In genomic region chr3:8655387-8655835, GRCh38 we compare ENCODE assay signal across 29 cellular contexts. TPM values are rescaled to one million over a fixed set of nuclear protein-coding genes. Genes with fewer than 3 reads are reported as not detected.
"Had no signal": no experiment of that assay in that cellular context is flagged by ENCODE, and none has a peak within 500 bp of the region (broad histone marks: within the 10 kb centered on the region; RNA-seq: fewer than 3 reads in every experiment).

No MANE protein-coding gene starts in this region.

- H3K4me1 ChIP-seq: breast epithelium, colonic mucosa had no signal

- DNase-seq: activated CD4-positive, alpha-beta T cell treated with anti-CD3 and anti-CD28 coated beads, Interleukin-2, amount 10 ng/mL, durations not matched to agents 7 days and 5 days; activated CD4-positive, CD25-positive, alpha-beta regulatory T cell treated with anti-CD3 and anti-CD28 coated beads, Interleukin-2, amount 50 U/mL, for 72 hours; activated CD8-positive, alpha-beta T cell treated with anti-CD3 and anti-CD28 coated beads, Interleukin-2, amount 10 ng/mL, durations not matched to agents 7 days and 5 days; activated gamma-delta T cell treated with Interleukin-2 at 50 U/mL for 16 hours; anterior cingulate cortex; colonic mucosa; dorsolateral prefrontal cortex; effector memory CD8-positive, alpha-beta T cell; glutamatergic neuron; hippocampal formation; kidney glomerular epithelial cell; left lung; natural killer cell; occipital lobe; posterior cingulate gyrus; spleen; stimulated activated CD4-positive, alpha-beta T cell treated with anti-CD3 and anti-CD28 coated beads, Interleukin-4, amount 100 ng/mL, for 1 hour; stimulated activated naive CD4-positive, alpha-beta T cell treated with Interleukin-2 at 50 U/mL for 16 hours; T-cell; thyroid gland; WERI-Rb-1 had no signal

- H3K36me3 Mint-ChIP-seq: activated naive CD4-positive, alpha-beta T cell treated with anti-CD3 and anti-CD28 coated beads, Interleukin-2, amount 50 U/mL, for 24 hours; natural killer cell; T-cell had no signal

- H3K4me3 ChIP-seq: breast epithelium, colonic mucosa, dorsolateral prefrontal cortex, esophagus muscularis mucosa, left lung, lung, spleen, thyroid gland had no signal

- H3K27ac ChIP-seq: colonic mucosa, dorsolateral prefrontal cortex, esophagus muscularis mucosa, left lung, spleen, thyroid gland, WERI-Rb-1 had no signal

- H3K27me3 ChIP-seq: breast epithelium, colonic mucosa, esophagus muscularis mucosa, left lung, thyroid gland had no signal

- H3K4me1 Mint-ChIP-seq: activated CD4-positive, alpha-beta T cell treated with anti-CD3 and anti-CD28 coated beads, Interleukin-2, amount 10 ng/mL, durations not matched to agents 7 days and 5 days; activated naive CD4-positive, alpha-beta T cell treated with anti-CD3 and anti-CD28 coated beads, Interleukin-2, amount 50 U/mL, for 24 hours; central memory CD8-positive, alpha-beta T cell had no signal

- H3K9me3 Mint-ChIP-seq: activated CD4-positive, alpha-beta T cell treated with anti-CD3 and anti-CD28 coated beads, Interleukin-2, amount 10 ng/mL, durations not matched to agents 7 days and 5 days; activated naive CD4-positive, alpha-beta T cell treated with anti-CD3 and anti-CD28 coated beads, Interleukin-2, amount 50 U/mL, for 24 hours; activated T-helper 1 cell treated with anti-CD3 and anti-CD28 coated beads, Interleukin-12 subunit alpha, Interleukin-12 subunit beta, Interleukin-2, Interleukin-4 antibody, amounts not matched to agents 30 ng/mL and 10 ng/mL and 1 ng/mL, durations not matched to agents 14 hours and 24 hours and 36 hours; effector memory CD8-positive, alpha-beta T cell; natural killer cell; T-cell; T-helper 2 cell treated with Interferon-gamma antibody and Interleukin-4, amounts not matched to agents 5 μg/mL and 100 μg/mL, for 36 hours had no signal

- H3K36me3 ChIP-seq: breast epithelium, colonic mucosa, esophagus muscularis mucosa, left lung, spleen, thyroid gland, WERI-Rb-1 had no signal

- H3K27ac Mint-ChIP-seq: activated CD4-positive, alpha-beta T cell treated with anti-CD3 and anti-CD28 coated beads, Interleukin-2, amount 10 ng/mL, durations not matched to agents 7 days and 5 days; activated CD8-positive, alpha-beta T cell treated with anti-CD3 and anti-CD28 coated beads, Interleukin-2, amount 10 ng/mL, durations not matched to agents 7 days and 5 days; activated naive CD4-positive, alpha-beta T cell treated with anti-CD3 and anti-CD28 coated beads, Interleukin-2, amount 50 U/mL, for 24 hours; activated T-helper 1 cell treated with anti-CD3 and anti-CD28 coated beads, Interleukin-12 subunit alpha, Interleukin-12 subunit beta, Interleukin-2, Interleukin-4 antibody, amounts not matched to agents 30 ng/mL and 10 ng/mL and 1 ng/mL, durations not matched to agents 14 hours and 24 hours and 36 hours; effector memory CD8-positive, alpha-beta T cell; natural killer cell; T-cell; T-helper 2 cell treated with Interferon-gamma antibody and Interleukin-4, amounts not matched to agents 5 μg/mL and 100 μg/mL, for 36 hours had no signal

- H3K9me3 ChIP-seq: breast epithelium, colonic mucosa, esophagus muscularis mucosa, left lung, thyroid gland had no signal

- H3K4me3 Mint-ChIP-seq: activated CD4-positive, alpha-beta T cell treated with anti-CD3 and anti-CD28 coated beads, Interleukin-2, amount 10 ng/mL, durations not matched to agents 7 days and 5 days; activated CD8-positive, alpha-beta T cell treated with anti-CD3 and anti-CD28 coated beads, Interleukin-2, amount 10 ng/mL, durations not matched to agents 7 days and 5 days; activated naive CD4-positive, alpha-beta T cell treated with anti-CD3 and anti-CD28 coated beads, Interleukin-2, amount 50 U/mL, for 24 hours; activated T-helper 1 cell treated with anti-CD3 and anti-CD28 coated beads, Interleukin-12 subunit alpha, Interleukin-12 subunit beta, Interleukin-2, Interleukin-4 antibody, amounts not matched to agents 30 ng/mL and 10 ng/mL and 1 ng/mL, durations not matched to agents 14 hours and 24 hours and 36 hours; central memory CD8-positive, alpha-beta T cell; effector memory CD8-positive, alpha-beta T cell; natural killer cell; T-cell; T-helper 2 cell treated with Interferon-gamma antibody and Interleukin-4, amounts not matched to agents 5 μg/mL and 100 μg/mL, for 36 hours had no signal

RNA-seq across cellular contexts. Expression of gene SSUH2, which starts 10.8 kb away (rescaled TPM):
- total RNA-seq: activated CD4-positive, alpha-beta T cell treated with anti-CD3 and anti-CD28 coated beads, Interleukin-2, amount 10 ng/mL, durations not matched to agents 7 days and 5 days; activated T-helper 1 cell treated with anti-CD3 and anti-CD28 coated beads, Interleukin-12 subunit alpha, Interleukin-12 subunit beta, Interleukin-2, Interleukin-4 antibody, amounts not matched to agents 30 ng/mL and 10 ng/mL and 1 ng/mL, durations not matched to agents 14 hours and 24 hours and 36 hours; natural killer cell; renal cortical epithelial cell had no signal
